Comparison of ENCODE assay signal across 1 cellular context in the genomic region with DNA sequence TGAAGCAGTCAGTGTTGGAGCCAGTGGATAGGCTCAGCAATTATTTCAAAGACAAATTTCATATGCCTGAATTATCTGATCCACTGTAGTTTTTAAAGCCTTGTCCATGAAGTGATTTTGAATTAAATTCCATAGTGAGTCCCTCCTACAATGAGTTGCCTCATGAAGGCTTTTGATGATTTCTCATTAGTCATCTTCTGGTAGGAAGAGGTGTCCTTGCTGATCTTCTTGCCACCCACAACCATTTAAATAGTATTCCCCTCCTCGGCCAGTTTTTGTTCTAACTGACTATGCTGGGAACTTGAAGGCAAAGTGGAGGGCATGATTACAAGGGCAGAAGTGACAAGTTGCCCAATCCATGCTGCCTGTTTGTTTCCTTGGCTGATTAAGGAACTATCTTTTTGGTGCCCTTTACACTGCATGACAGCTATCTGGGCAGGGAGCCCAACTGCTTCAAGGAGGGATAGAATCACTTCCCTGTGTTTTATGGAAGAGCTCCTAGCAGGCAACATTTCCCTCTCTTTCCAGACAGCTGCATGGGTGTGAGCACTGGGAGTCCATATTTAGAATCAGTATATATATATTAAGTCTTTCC.
TF ChIP-seq lines count a peak whose summit lies in the region.

No MANE protein-coding gene starts in this region.

TF ChIP-seq in SK-N-SH treated with all-trans-retinoic acid at 6 μM for 48 hours, 23 proteins besides CTCF, POLR2A, EP300 and RAD21 (continued from another document):
- TF ChIP-seq, protein P1, sequence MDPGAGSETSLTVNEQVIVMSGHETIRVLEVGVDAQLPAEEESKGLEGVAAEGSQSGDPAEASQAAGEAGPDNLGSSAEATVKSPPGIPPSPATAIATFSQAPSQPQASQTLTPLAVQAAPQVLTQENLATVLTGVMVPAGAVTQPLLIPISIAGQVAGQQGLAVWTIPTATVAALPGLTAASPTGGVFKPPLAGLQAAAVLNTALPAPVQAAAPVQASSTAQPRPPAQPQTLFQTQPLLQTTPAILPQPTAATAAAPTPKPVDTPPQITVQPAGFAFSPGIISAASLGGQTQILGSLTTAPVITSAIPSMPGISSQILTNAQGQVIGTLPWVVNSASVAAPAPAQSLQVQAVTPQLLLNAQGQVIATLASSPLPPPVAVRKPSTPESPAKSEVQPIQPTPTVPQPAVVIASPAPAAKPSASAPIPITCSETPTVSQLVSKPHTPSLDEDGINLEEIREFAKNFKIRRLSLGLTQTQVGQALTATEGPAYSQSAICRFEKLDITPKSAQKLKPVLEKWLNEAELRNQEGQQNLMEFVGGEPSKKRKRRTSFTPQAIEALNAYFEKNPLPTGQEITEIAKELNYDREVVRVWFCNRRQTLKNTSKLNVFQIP (CRISPR knock-in tag; IDR thresholded peaks at IDR 0.05; ENCODE audit: borderline replicate concordance, low read depth) = no peak
- no peak for TF ChIP-seq CSDC2 (CRISPR knock-in tag; IDR thresholded peaks at IDR 0.05)
- TF ChIP-seq, protein P2, sequence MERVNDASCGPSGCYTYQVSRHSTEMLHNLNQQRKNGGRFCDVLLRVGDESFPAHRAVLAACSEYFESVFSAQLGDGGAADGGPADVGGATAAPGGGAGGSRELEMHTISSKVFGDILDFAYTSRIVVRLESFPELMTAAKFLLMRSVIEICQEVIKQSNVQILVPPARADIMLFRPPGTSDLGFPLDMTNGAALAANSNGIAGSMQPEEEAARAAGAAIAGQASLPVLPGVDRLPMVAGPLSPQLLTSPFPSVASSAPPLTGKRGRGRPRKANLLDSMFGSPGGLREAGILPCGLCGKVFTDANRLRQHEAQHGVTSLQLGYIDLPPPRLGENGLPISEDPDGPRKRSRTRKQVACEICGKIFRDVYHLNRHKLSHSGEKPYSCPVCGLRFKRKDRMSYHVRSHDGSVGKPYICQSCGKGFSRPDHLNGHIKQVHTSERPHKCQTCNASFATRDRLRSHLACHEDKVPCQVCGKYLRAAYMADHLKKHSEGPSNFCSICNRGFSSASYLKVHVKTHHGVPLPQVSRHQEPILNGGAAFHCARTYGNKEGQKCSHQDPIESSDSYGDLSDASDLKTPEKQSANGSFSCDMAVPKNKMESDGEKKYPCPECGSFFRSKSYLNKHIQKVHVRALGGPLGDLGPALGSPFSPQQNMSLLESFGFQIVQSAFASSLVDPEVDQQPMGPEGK (CRISPR knock-in tag; IDR thresholded peaks at IDR 0.05; ENCODE audit: borderline replicate concordance) = no peak
- TF ChIP-seq SNAI2 (CRISPR knock-in tag; IDR thresholded peaks at IDR 0.05) = no peak
